29 cellular contexts compared by ENCODE assay signal in the genomic region with DNA sequence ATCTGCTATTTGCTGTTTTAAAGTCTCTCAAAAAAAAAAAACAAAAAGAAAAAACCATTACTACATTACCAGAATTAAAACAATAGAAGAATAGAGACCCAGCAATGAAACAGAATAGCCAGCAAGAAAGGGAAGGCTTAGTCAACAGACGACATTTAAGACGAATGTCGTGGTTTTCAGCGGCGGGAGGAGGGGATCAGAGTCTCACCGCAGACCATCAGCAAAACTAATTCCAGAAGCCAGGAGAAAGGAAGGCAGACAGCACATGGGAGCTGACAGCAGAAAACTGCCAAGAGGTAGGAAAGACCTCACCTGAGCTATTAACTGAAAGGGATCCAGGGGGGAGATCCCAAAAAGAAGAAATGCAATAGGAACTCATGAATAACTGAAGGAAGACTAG.
"Had no signal": no experiment of that assay in that cellular context is flagged by ENCODE, and none has a peak within 500 bp of the region (broad histone marks: within the 10 kb centered on the region; RNA-seq: fewer than 3 reads in every experiment).

No MANE protein-coding gene starts in this region.

- H3K4me1 Mint-ChIP-seq: activated CD4-positive, alpha-beta T cell treated with anti-CD3 and anti-CD28 coated beads for 36 hours; activated CD4-positive, alpha-beta T cell treated with anti-CD3 and anti-CD28 coated beads, Interleukin-2, amount 10 ng/mL, durations not matched to agents 24 days and 14 days; activated naive CD8-positive, alpha-beta T cell treated with anti-CD3 and anti-CD28 coated beads for 36 hours; activated naive CD8-positive, alpha-beta T cell treated with anti-CD3 and anti-CD28 coated beads, Interleukin-2, amount 50 U/mL, for 24 hours; endodermal cell had no signal

- H3K4me1 ChIP-seq: adrenal gland, ascending aorta, foreskin keratinocyte, gastrocnemius medialis, heart left ventricle had no signal

- H3K36me3 ChIP-seq: adrenal gland, gastrocnemius medialis had no signal

- DNase-seq: activated CD4-positive, alpha-beta memory T cell treated with anti-CD3 and anti-CD28 coated beads for 36 hours; activated CD4-positive, alpha-beta T cell treated with anti-CD3 and anti-CD28 coated beads for 36 hours; activated CD4-positive, alpha-beta T cell treated with anti-CD3 and anti-CD28 coated beads, Interleukin-2, amount 10 ng/mL, durations not matched to agents 24 days and 14 days; activated CD4-positive, CD25-positive, alpha-beta regulatory T cell; activated CD4-positive, CD25-positive, alpha-beta regulatory T cell treated with anti-CD3 and anti-CD28 coated beads, Interleukin-2, amount 50 U/mL, for 72 hours; activated CD8-positive, alpha-beta memory T cell treated with anti-CD3 and anti-CD28 coated beads, Interleukin-2, amount 50 U/mL, for 48 hours; activated gamma-delta T cell; activated naive CD4-positive, alpha-beta T cell; activated naive CD4-positive, alpha-beta T cell treated with anti-CD3 and anti-CD28 coated beads, Interleukin-2, amount 50 U/mL, for 16 hours; activated naive CD8-positive, alpha-beta T cell treated with anti-CD3 and anti-CD28 coated beads for 36 hours; activated naive CD8-positive, alpha-beta T cell treated with anti-CD3 and anti-CD28 coated beads, Interleukin-2, amount 50 U/mL, for 24 hours; activated T-cell treated with anti-CD3 and anti-CD28 coated beads for 4 hours; activated T-cell treated with anti-CD3 and anti-CD28 coated beads, Interleukin-2, amount 50 U/mL, for 24 hours; activated T-cell treated with anti-CD3 and anti-CD28 coated beads, Interleukin-2, amount 50 U/mL, for 72 hours; adrenal gland; caudate nucleus; cortex of kidney; effector CD8-positive, alpha-beta T cell; endodermal cell; foreskin keratinocyte; gastrocnemius medialis; glutamatergic neuron; heart left ventricle; hypothalamus; T1000; WERI-Rb-1 had no signal

- H3K27me3 Mint-ChIP-seq: activated CD4-positive, alpha-beta memory T cell treated with anti-CD3 and anti-CD28 coated beads for 36 hours; activated CD4-positive, alpha-beta T cell treated with anti-CD3 and anti-CD28 coated beads for 36 hours; activated CD4-positive, alpha-beta T cell treated with anti-CD3 and anti-CD28 coated beads, Interleukin-2, amount 10 ng/mL, durations not matched to agents 24 days and 14 days; activated naive CD8-positive, alpha-beta T cell treated with anti-CD3 and anti-CD28 coated beads for 36 hours; activated naive CD8-positive, alpha-beta T cell treated with anti-CD3 and anti-CD28 coated beads, Interleukin-2, amount 50 U/mL, for 24 hours; activated T-cell treated with anti-CD3 and anti-CD28 coated beads, Interleukin-2, amount 50 U/mL, for 24 hours had no signal

- H3K4me3 Mint-ChIP-seq: activated CD4-positive, alpha-beta memory T cell treated with anti-CD3 and anti-CD28 coated beads for 36 hours; activated CD4-positive, alpha-beta T cell treated with anti-CD3 and anti-CD28 coated beads for 36 hours; activated CD4-positive, alpha-beta T cell treated with anti-CD3 and anti-CD28 coated beads, Interleukin-2, amount 10 ng/mL, durations not matched to agents 24 days and 14 days; activated naive CD8-positive, alpha-beta T cell treated with anti-CD3 and anti-CD28 coated beads for 36 hours; activated naive CD8-positive, alpha-beta T cell treated with anti-CD3 and anti-CD28 coated beads, Interleukin-2, amount 50 U/mL, for 24 hours; activated T-cell treated with anti-CD3 and anti-CD28 coated beads, Interleukin-2, amount 50 U/mL, for 24 hours; activated T-cell treated with anti-CD3 and anti-CD28 coated beads, Interleukin-2, amount 50 U/mL, for 72 hours; endodermal cell; T-helper 1 cell treated with Interleukin-12 subunit alpha and Interleukin-12 subunit beta and Interleukin-4 antibody, amounts not matched to agents 30 μg/mL and 1 μg/mL, for 36 hours had no signal

- H3K9me3 ChIP-seq: adrenal gland, ascending aorta, gastrocnemius medialis, heart left ventricle had no signal

- ATAC-seq: activated CD4-positive, alpha-beta T cell treated with anti-CD3 and anti-CD28 coated beads for 36 hours; activated naive CD8-positive, alpha-beta T cell treated with anti-CD3 and anti-CD28 coated beads, Interleukin-2, amount 50 U/mL, for 24 hours; activated T-cell treated with anti-CD3 and anti-CD28 coated beads, Interleukin-2, amount 50 U/mL, for 72 hours; esophagus mucosa; foreskin keratinocyte; gastrocnemius medialis; heart left ventricle had no signal

- H3K9me3 Mint-ChIP-seq: activated CD4-positive, alpha-beta memory T cell treated with anti-CD3 and anti-CD28 coated beads for 36 hours; activated CD4-positive, alpha-beta T cell treated with anti-CD3 and anti-CD28 coated beads, Interleukin-2, amount 10 ng/mL, durations not matched to agents 24 days and 14 days; activated naive CD8-positive, alpha-beta T cell treated with anti-CD3 and anti-CD28 coated beads for 36 hours; activated naive CD8-positive, alpha-beta T cell treated with anti-CD3 and anti-CD28 coated beads, Interleukin-2, amount 50 U/mL, for 24 hours; activated T-cell treated with anti-CD3 and anti-CD28 coated beads, Interleukin-2, amount 50 U/mL, for 24 hours; activated T-cell treated with anti-CD3 and anti-CD28 coated beads, Interleukin-2, amount 50 U/mL, for 72 hours; endodermal cell; T-helper 1 cell treated with Interleukin-12 subunit alpha and Interleukin-12 subunit beta and Interleukin-4 antibody, amounts not matched to agents 30 μg/mL and 1 μg/mL, for 36 hours had no signal

- H3K27ac Mint-ChIP-seq: activated CD4-positive, alpha-beta memory T cell treated with anti-CD3 and anti-CD28 coated beads for 36 hours; activated CD4-positive, alpha-beta T cell treated with anti-CD3 and anti-CD28 coated beads for 36 hours; activated CD4-positive, alpha-beta T cell treated with anti-CD3 and anti-CD28 coated beads, Interleukin-2, amount 10 ng/mL, durations not matched to agents 24 days and 14 days; activated naive CD8-positive, alpha-beta T cell treated with anti-CD3 and anti-CD28 coated beads for 36 hours; activated naive CD8-positive, alpha-beta T cell treated with anti-CD3 and anti-CD28 coated beads, Interleukin-2, amount 50 U/mL, for 24 hours; activated T-cell treated with anti-CD3 and anti-CD28 coated beads, Interleukin-2, amount 50 U/mL, for 24 hours; activated T-cell treated with anti-CD3 and anti-CD28 coated beads, Interleukin-2, amount 50 U/mL, for 72 hours; endodermal cell; T-helper 1 cell treated with Interleukin-12 subunit alpha and Interleukin-12 subunit beta and Interleukin-4 antibody, amounts not matched to agents 30 μg/mL and 1 μg/mL, for 36 hours had no signal

- H3K4me3 ChIP-seq: adrenal gland, ascending aorta, gastrocnemius medialis, heart left ventricle had no signal

- H3K27me3 ChIP-seq: adrenal gland, ascending aorta, foreskin keratinocyte, gastrocnemius medialis, heart left ventricle had no signal

- H3K27ac ChIP-seq: adrenal gland, ascending aorta, foreskin keratinocyte, gastrocnemius medialis, heart left ventricle, WERI-Rb-1 had no signal
